ENCODE assay signal across 1 cellular context in genomic region chr2:95314964-95315611, GRCh38.
A peak's percentile ranks its signal among the peaks of the same experiment; 100 is the strongest.
TF ChIP-seq lines count a peak whose summit lies in the region.

No MANE protein-coding gene starts in this region.

TF ChIP-seq in HepG2, 621 proteins besides CTCF, POLR2A, EP300 and RAD21 (continued from another document):
- 0 out of 2 replicates have a peak, but pooled peaks have one; percentile 31 for TF ChIP-seq THRA (CRISPR knock-in tag; IDR thresholded peaks at IDR 0.05; ENCODE audit: borderline replicate concordance)
- TF ChIP-seq E2F1 (CRISPR knock-in tag; IDR thresholded peaks at IDR 0.05), result no peak
- 0 out of 2 replicates have a peak, but pooled peaks have one; percentile 19 for TF ChIP-seq GABPB1 (CRISPR knock-in tag; IDR thresholded peaks at IDR 0.05)
- no peak for TF ChIP-seq ZNF343 (CRISPR knock-in tag; IDR thresholded peaks at IDR 0.05)
- no peak for TF ChIP-seq ZNF501 (CRISPR knock-in tag; IDR thresholded peaks at IDR 0.05)
- no peak for TF ChIP-seq NR2F6 (IDR thresholded peaks at IDR 0.05)
- 0 out of 2 replicates have a peak, but pooled peaks have one; percentile 40 for TF ChIP-seq NR2F6 (CRISPR knock-in tag; IDR thresholded peaks at IDR 0.05)
- TF ChIP-seq TFE3 (CRISPR knock-in tag; IDR thresholded peaks at IDR 0.05), result no peak
- TF ChIP-seq ZNF574 (CRISPR knock-in tag; IDR thresholded peaks at IDR 0.05), result 0 out of 2 replicates have a peak, but pooled peaks have one; percentile 38
- TF ChIP-seq FOSL2 (CRISPR knock-in tag; IDR thresholded peaks at IDR 0.05), result peak; percentile 68
- TF ChIP-seq RXRB (CRISPR knock-in tag; IDR thresholded peaks at IDR 0.05; ENCODE audit: borderline replicate concordance), result 0 out of 2 replicates have a peak, but pooled peaks have one; percentile 10
- no peak for TF ChIP-seq IRF2 (CRISPR knock-in tag; IDR thresholded peaks at IDR 0.05)
- TF ChIP-seq ZNF18 (CRISPR knock-in tag; IDR thresholded peaks at IDR 0.05; ENCODE audit: insufficient replicate concordance), result no peak
- TF ChIP-seq ZBTB26 (CRISPR knock-in tag; IDR thresholded peaks at IDR 0.05; ENCODE audit: borderline replicate concordance), result no peak
- peak; percentile 49 for TF ChIP-seq YY1 (IDR thresholded peaks at IDR 0.05; ENCODE audit: insufficient read depth, insufficient replicate concordance, low read depth, low read length)
- TF ChIP-seq SALL1 (CRISPR knock-in tag; IDR thresholded peaks at IDR 0.05), result peak; percentile 18; the same call in 1 of the 2 replicates
- TF ChIP-seq HMGXB4 (CRISPR knock-in tag; IDR thresholded peaks at IDR 0.05; ENCODE audit: borderline replicate concordance in 1 of 2, low read depth in 1 of 2), result no peak
- TF ChIP-seq MIER2 (CRISPR knock-in tag; IDR thresholded peaks at IDR 0.05), result no peak
- TF ChIP-seq RCOR2 (CRISPR knock-in tag; IDR thresholded peaks at IDR 0.05), result no peak
- TF ChIP-seq ZNF281 (CRISPR knock-in tag; IDR thresholded peaks at IDR 0.05; ENCODE audit: borderline replicate concordance), result peak; percentile 18; the same call in 1 of the 2 replicates
- TF ChIP-seq XRCC5 (optimal IDR thresholded peaks at IDR 0.05; ENCODE audit: low read length), result peak; percentile 65
